In the genomic region with DNA sequence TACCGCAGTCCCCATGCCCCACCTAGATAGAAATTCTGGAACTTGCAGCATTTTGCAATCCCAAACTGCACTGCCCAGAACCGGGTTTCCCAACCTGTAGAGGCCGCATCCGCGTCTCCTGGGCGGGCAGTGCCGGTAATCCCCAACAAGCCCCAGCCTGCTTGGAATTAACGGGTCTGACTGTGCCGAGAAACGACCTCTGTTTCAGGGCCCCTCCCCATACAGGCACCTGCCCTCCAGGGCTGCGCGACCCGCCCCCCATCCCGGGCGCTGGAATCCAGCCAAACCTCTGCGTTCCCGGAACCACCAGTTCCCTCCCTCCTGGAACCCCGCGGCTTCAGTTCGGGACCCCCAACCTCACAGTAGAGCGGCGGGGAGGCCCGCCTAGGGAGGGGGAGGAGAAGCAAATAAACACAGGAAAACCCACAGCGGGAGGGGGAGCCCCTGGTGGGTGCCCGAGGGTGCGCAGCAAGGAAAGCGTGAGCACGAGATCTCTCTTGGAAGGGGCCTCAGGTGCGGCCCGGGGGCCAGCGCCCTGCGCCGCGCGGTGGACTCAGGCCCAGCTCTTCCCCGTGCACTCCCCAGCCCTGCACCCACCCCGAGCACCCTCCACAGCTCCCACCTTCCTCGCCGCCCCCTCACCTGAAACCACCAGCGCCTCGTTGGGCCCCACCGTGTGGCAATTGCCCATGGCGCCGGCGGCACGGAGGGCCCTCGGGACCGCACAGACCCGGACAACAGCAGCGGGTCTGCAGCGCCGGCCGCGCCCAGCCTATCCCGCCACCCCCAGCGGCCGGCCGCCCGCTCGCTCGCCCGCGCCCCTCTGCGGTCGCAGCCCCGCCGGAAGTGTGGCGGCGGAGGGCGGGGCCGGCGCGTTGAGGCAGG, we compare ENCODE assay signal across 1 cellular context.
TF ChIP-seq lines count a peak whose summit lies in the region.

A gene with protein sequence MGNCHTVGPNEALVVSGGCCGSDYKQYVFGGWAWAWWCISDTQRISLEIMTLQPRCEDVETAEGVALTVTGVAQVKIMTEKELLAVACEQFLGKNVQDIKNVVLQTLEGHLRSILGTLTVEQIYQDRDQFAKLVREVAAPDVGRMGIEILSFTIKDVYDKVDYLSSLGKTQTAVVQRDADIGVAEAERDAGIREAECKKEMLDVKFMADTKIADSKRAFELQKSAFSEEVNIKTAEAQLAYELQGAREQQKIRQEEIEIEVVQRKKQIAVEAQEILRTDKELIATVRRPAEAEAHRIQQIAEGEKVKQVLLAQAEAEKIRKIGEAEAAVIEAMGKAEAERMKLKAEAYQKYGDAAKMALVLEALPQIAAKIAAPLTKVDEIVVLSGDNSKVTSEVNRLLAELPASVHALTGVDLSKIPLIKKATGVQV (minus strand): TSS at position 850 of the 885 bp plus-strand sequence. CDS start 159 bp downstream, at position 691.

TF ChIP-seq in K562, 482 proteins besides CTCF, POLR2A, EP300 and RAD21 (continued from another document and continues in another):
- TF ChIP-seq, protein P1, sequence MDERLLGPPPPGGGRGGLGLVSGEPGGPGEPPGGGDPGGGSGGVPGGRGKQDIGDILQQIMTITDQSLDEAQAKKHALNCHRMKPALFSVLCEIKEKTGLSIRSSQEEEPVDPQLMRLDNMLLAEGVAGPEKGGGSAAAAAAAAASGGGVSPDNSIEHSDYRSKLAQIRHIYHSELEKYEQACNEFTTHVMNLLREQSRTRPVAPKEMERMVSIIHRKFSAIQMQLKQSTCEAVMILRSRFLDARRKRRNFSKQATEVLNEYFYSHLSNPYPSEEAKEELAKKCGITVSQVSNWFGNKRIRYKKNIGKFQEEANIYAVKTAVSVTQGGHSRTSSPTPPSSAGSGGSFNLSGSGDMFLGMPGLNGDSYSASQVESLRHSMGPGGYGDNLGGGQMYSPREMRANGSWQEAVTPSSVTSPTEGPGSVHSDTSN (CRISPR knock-in tag; IDR thresholded peaks at IDR 0.05; ENCODE audit: low read depth), result 0 out of 2 replicates have a peak, but pooled peaks have one; percentile 2
- TF ChIP-seq, protein P1 (tag; conservative IDR thresholded peaks at IDR 0.05; ENCODE audit: low read depth), result no peak
- TF ChIP-seq THRAP3 (IDR thresholded peaks at IDR 0.05; ENCODE audit: borderline replicate concordance) (0 out of 2 replicates have a peak, but pooled peaks have one; percentile 63), POLR2AphosphoS2 (IDR thresholded peaks at IDR 0.05; ENCODE audit: low read length) (peak; percentile 72; the same call in 1 of the 2 replicates), SUPT5H (IDR thresholded peaks at IDR 0.05) (peak; percentile 83), YY1 (IDR thresholded peaks at IDR 0.05; ENCODE audit: borderline replicate concordance in 1 of 3, control insufficient read depth in 1 of 3, extremely low read depth in 1 of 3, insufficient read depth in 3 of 3, insufficient read length in 1 of 3, insufficient replicate concordance in 2 of 3, low read depth in 1 of 3, low read length in 2 of 3) (peak in 2 of 3 experiments; percentile 48 to 74), FOSL1 (tag; conservative IDR thresholded peaks at IDR 0.05) (no peak), EHMT2 (IDR thresholded peaks at IDR 0.05) (no peak), SMARCA4 (IDR thresholded peaks at IDR 0.05) (0 out of 2 replicates have a peak, but pooled peaks have one; percentile 51), SREBF1 (IDR thresholded peaks at IDR 0.05; ENCODE audit: borderline replicate concordance, low read depth, low read length) (no peak), SRSF1 (IDR thresholded peaks at IDR 0.05; ENCODE audit: low read depth, low read length) (0 out of 2 replicates have a peak, but pooled peaks have one; percentile 29), NRF1 (conservative IDR thresholded peaks at IDR 0.05 in 1 of 2, IDR thresholded peaks at IDR 0.05 in 1 of 2) (peak; percentile 71 to 75), NR3C1 (CRISPR knock-in tag; IDR thresholded peaks at IDR 0.05) (no peak), EGR1 (conservative IDR thresholded peaks at IDR 0.05) (peak; percentile 57), ZNF407 (IDR thresholded peaks at IDR 0.05; ENCODE audit: low read depth) (no peak), STAT6 (CRISPR knock-in tag; IDR thresholded peaks at IDR 0.05) (no peak; the same call in 1 of the 2 replicates), MTF1 (CRISPR knock-in tag; IDR thresholded peaks at IDR 0.05; ENCODE audit: borderline replicate concordance) (no peak)
- TF ChIP-seq, protein P2, sequence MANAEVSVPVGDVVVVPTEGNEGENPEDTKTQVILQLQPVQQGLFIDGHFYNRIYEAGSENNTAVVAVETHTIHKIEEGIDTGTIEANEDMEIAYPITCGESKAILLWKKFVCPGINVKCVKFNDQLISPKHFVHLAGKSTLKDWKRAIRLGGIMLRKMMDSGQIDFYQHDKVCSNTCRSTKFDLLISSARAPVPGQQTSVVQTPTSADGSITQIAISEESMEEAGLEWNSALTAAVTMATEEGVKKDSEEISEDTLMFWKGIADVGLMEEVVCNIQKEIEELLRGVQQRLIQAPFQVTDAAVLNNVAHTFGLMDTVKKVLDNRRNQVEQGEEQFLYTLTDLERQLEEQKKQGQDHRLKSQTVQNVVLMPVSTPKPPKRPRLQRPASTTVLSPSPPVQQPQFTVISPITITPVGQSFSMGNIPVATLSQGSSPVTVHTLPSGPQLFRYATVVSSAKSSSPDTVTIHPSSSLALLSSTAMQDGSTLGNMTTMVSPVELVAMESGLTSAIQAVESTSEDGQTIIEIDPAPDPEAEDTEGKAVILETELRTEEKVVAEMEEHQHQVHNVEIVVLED (CRISPR knock-in tag; IDR thresholded peaks at IDR 0.05), result peak; percentile 64
- TF ChIP-seq, protein P3, sequence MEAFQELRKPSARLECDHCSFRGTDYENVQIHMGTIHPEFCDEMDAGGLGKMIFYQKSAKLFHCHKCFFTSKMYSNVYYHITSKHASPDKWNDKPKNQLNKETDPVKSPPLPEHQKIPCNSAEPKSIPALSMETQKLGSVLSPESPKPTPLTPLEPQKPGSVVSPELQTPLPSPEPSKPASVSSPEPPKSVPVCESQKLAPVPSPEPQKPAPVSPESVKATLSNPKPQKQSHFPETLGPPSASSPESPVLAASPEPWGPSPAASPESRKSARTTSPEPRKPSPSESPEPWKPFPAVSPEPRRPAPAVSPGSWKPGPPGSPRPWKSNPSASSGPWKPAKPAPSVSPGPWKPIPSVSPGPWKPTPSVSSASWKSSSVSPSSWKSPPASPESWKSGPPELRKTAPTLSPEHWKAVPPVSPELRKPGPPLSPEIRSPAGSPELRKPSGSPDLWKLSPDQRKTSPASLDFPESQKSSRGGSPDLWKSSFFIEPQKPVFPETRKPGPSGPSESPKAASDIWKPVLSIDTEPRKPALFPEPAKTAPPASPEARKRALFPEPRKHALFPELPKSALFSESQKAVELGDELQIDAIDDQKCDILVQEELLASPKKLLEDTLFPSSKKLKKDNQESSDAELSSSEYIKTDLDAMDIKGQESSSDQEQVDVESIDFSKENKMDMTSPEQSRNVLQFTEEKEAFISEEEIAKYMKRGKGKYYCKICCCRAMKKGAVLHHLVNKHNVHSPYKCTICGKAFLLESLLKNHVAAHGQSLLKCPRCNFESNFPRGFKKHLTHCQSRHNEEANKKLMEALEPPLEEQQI (IDR thresholded peaks at IDR 0.05), result no peak
- TF ChIP-seq, protein P4, sequence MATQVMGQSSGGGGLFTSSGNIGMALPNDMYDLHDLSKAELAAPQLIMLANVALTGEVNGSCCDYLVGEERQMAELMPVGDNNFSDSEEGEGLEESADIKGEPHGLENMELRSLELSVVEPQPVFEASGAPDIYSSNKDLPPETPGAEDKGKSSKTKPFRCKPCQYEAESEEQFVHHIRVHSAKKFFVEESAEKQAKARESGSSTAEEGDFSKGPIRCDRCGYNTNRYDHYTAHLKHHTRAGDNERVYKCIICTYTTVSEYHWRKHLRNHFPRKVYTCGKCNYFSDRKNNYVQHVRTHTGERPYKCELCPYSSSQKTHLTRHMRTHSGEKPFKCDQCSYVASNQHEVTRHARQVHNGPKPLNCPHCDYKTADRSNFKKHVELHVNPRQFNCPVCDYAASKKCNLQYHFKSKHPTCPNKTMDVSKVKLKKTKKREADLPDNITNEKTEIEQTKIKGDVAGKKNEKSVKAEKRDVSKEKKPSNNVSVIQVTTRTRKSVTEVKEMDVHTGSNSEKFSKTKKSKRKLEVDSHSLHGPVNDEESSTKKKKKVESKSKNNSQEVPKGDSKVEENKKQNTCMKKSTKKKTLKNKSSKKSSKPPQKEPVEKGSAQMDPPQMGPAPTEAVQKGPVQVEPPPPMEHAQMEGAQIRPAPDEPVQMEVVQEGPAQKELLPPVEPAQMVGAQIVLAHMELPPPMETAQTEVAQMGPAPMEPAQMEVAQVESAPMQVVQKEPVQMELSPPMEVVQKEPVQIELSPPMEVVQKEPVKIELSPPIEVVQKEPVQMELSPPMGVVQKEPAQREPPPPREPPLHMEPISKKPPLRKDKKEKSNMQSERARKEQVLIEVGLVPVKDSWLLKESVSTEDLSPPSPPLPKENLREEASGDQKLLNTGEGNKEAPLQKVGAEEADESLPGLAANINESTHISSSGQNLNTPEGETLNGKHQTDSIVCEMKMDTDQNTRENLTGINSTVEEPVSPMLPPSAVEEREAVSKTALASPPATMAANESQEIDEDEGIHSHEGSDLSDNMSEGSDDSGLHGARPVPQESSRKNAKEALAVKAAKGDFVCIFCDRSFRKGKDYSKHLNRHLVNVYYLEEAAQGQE (CRISPR knock-in tag; IDR thresholded peaks at IDR 0.05; ENCODE audit: low read depth), result peak; percentile 88
- TF ChIP-seq, protein P5, sequence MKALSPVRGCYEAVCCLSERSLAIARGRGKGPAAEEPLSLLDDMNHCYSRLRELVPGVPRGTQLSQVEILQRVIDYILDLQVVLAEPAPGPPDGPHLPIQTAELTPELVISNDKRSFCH (CRISPR knock-in tag; IDR thresholded peaks at IDR 0.05), result no peak
- TF ChIP-seq, protein P5 (tag; IDR thresholded peaks at IDR 0.05), result peak; percentile 51; the same call in 1 of the 2 replicates
